26 cellular contexts compared by ENCODE assay signal in genomic region chr5:144880513-144880912, GRCh38.
"Had no signal": no experiment of that assay in that cellular context is flagged by ENCODE, and none has a peak within 500 bp of the region (broad histone marks: within the 10 kb centered on the region; RNA-seq: fewer than 3 reads in every experiment).

No MANE protein-coding gene starts in this region.

- DNase-seq: activated B cell treated with CpG ODN at 0.5 μM for 24 hours; activated CD4-positive, alpha-beta memory T cell treated with anti-CD3 and anti-CD28 coated beads for 36 hours; activated CD4-positive, alpha-beta T cell treated with anti-CD3 and anti-CD28 coated beads for 4 hours; activated CD4-positive, alpha-beta T cell treated with anti-CD3 and anti-CD28 coated beads, Interleukin-2, amount 10 ng/mL, durations not matched to agents 24 days and 14 days; activated CD4-positive, alpha-beta T cell treated with anti-CD3 and anti-CD28 coated beads, Interleukin-2, amount 50 U/mL, for 1 hour; activated CD4-positive, alpha-beta T cell treated with anti-CD3 and anti-CD28 coated beads, Interleukin-2, amount 50 U/mL, for 4 hours; activated CD4-positive, CD25-positive, alpha-beta regulatory T cell treated with anti-CD3 and anti-CD28 coated beads, Interleukin-2, amount 50 U/mL, for 72 hours; activated CD8-positive, alpha-beta memory T cell treated with anti-CD3 and anti-CD28 coated beads, Interleukin-2, amount 50 U/mL, for 4 hours; activated CD8-positive, alpha-beta T cell treated with anti-CD3 and anti-CD28 coated beads for 36 hours; activated effector memory CD4-positive, alpha-beta T cell treated with Interleukin-2 at 50 U/mL for 16 hours; activated gamma-delta T cell; activated naive CD4-positive, alpha-beta T cell treated with anti-CD3 and anti-CD28 coated beads, Interleukin-2, amount 10 ng/mL, durations not matched to agents 7 days and 5 days; activated naive CD4-positive, alpha-beta T cell treated with Interleukin-2 at 50 U/mL for 16 hours; activated naive CD8-positive, alpha-beta T cell treated with anti-CD3 and anti-CD28 coated beads, Interleukin-2, amount 10 ng/mL, durations not matched to agents 7 days and 5 days; activated naive CD8-positive, alpha-beta T cell treated with anti-CD3 and anti-CD28 coated beads, Interleukin-2, amount 50 U/mL, for 24 hours; activated T-cell treated with anti-CD3 and anti-CD28 coated beads for 4 hours; activated T-cell treated with anti-CD3 and anti-CD28 coated beads, Interleukin-2, amount 50 U/mL, for 1 hour; activated T-cell treated with anti-CD3 and anti-CD28 coated beads, Interleukin-2, amount 50 U/mL, for 48 hours; adrenal gland; amniotic stem cell; anterior cingulate cortex; caudate nucleus; cerebellar nuclear complex; T-helper 1 cell; T-helper 2 cell; T-helper 9 cell had no signal

- ATAC-seq: activated CD8-positive, alpha-beta T cell treated with anti-CD3 and anti-CD28 coated beads for 36 hours; activated naive CD8-positive, alpha-beta T cell treated with anti-CD3 and anti-CD28 coated beads, Interleukin-2, amount 50 U/mL, for 24 hours had no signal
